ENCODE assay signal across 31 cellular contexts in the genomic region with DNA sequence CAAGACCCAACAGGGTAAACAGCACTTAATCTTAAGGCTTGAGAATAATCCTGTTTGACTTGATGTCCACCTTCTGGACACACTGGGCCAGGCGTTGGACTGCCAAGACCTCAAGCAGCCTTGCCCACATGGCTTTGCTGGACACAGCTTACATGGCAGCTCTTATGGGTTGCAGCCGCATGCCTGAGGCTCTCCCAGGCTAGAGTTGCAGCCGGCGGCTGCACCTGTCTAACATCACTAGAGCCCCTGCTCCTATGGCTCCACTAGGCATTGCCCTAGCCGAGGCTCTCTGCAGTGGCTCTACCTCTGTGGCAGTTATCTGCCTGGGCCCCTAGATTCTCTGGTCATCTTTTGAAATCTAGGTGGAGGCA.
"Had no signal": no experiment of that assay in that cellular context is flagged by ENCODE, and none has a peak within 500 bp of the region (broad histone marks: within the 10 kb centered on the region; RNA-seq: fewer than 3 reads in every experiment).

No MANE protein-coding gene starts in this region.

- ATAC-seq: activated CD4-positive, alpha-beta T cell treated with anti-CD3 and anti-CD28 coated beads for 36 hours; activated CD8-positive, alpha-beta T cell treated with anti-CD3 and anti-CD28 coated beads, Interleukin-2, amount 10 ng/mL, durations not matched to agents 7 days and 5 days had no signal

- H3K36me3 ChIP-seq: brain microvascular endothelial cell, MG63 had no signal

- DNase-seq: activated CD4-positive, alpha-beta T cell treated with anti-CD3 and anti-CD28 coated beads for 36 hours; activated CD4-positive, alpha-beta T cell treated with anti-CD3 and anti-CD28 coated beads, Interleukin-2, amount 10 ng/mL, durations not matched to agents 7 days and 5 days; activated CD4-positive, alpha-beta T cell treated with anti-CD3 and anti-CD28 coated beads, Interleukin-2, amount 50 U/mL, for 48 hours; activated CD8-positive, alpha-beta T cell treated with anti-CD3 and anti-CD28 coated beads, Interleukin-2, amount 10 ng/mL, durations not matched to agents 7 days and 5 days; activated naive CD4-positive, alpha-beta T cell; activated naive CD4-positive, alpha-beta T cell treated with anti-CD3 and anti-CD28 coated beads, Interleukin-2, amount 50 U/mL, for 16 hours; activated naive CD8-positive, alpha-beta T cell treated with anti-CD3 and anti-CD28 coated beads for 36 hours; activated T-cell treated with anti-CD3 and anti-CD28 coated beads, Interleukin-2, amount 50 U/mL, for 24 hours; amniotic stem cell; aorta; brain microvascular endothelial cell; central memory CD4-positive, alpha-beta T cell; Kasumi-1; KG1; MG63; NCI-H1048; NCI-H1105 treated with DMSO at 0.1 percent for 48 hours; NCI-H1436; NCI-H1694; NCI-H1930; NCI-H2081 treated with DMSO at 0.1 percent for 48 hours; NCI-H345; NCI-H526; NCI-H748 treated with DMSO at 0.1 percent for 48 hours; NK-92 treated with Interleukin-12 subunit alpha and Interleukin-12 subunit beta, amount 100 ng/mL, for 24 hours; PC-9; SHP77; T1000 had no signal

- H3K36me3 Mint-ChIP-seq: activated naive CD8-positive, alpha-beta T cell treated with anti-CD3 and anti-CD28 coated beads for 36 hours had no signal

- H2AFZ ChIP-seq: PC-9 had no signal

- H3K27ac Mint-ChIP-seq: activated CD4-positive, alpha-beta T cell treated with anti-CD3 and anti-CD28 coated beads for 36 hours; activated CD4-positive, alpha-beta T cell treated with anti-CD3 and anti-CD28 coated beads, Interleukin-2, amount 10 ng/mL, durations not matched to agents 7 days and 5 days; activated CD8-positive, alpha-beta T cell treated with anti-CD3 and anti-CD28 coated beads, Interleukin-2, amount 10 ng/mL, durations not matched to agents 7 days and 5 days; activated naive CD8-positive, alpha-beta T cell treated with anti-CD3 and anti-CD28 coated beads for 36 hours; activated T-cell treated with anti-CD3 and anti-CD28 coated beads, Interleukin-2, amount 50 U/mL, for 24 hours; activated T-helper 2 cell treated with anti-CD3 and anti-CD28 coated beads, Interferon-gamma antibody, Interleukin-2, Interleukin-4, amounts not matched to agents 10 μg/mL and 5 μg/mL and 100 μg/mL, durations not matched to agents 14 hours and 24 hours and 36 hours had no signal

- H3K27me3 Mint-ChIP-seq: activated CD4-positive, alpha-beta T cell treated with anti-CD3 and anti-CD28 coated beads, Interleukin-2, amount 10 ng/mL, durations not matched to agents 7 days and 5 days; activated naive CD8-positive, alpha-beta T cell treated with anti-CD3 and anti-CD28 coated beads for 36 hours; activated T-cell treated with anti-CD3 and anti-CD28 coated beads, Interleukin-2, amount 50 U/mL, for 24 hours had no signal

- H3K4me1 ChIP-seq: SJCRH30 had no signal

- H3K27ac ChIP-seq: brain microvascular endothelial cell, PC-9, SJCRH30, SK-N-MC had no signal

- H3K9me3 Mint-ChIP-seq: activated CD4-positive, alpha-beta T cell treated with anti-CD3 and anti-CD28 coated beads, Interleukin-2, amount 10 ng/mL, durations not matched to agents 7 days and 5 days; activated T-cell treated with anti-CD3 and anti-CD28 coated beads, Interleukin-2, amount 50 U/mL, for 24 hours had no signal

- H3K4me1 Mint-ChIP-seq: activated CD4-positive, alpha-beta T cell treated with anti-CD3 and anti-CD28 coated beads, Interleukin-2, amount 10 ng/mL, durations not matched to agents 7 days and 5 days had no signal

- H3K4me3 ChIP-seq: MG63, PC-9, SJCRH30, SK-N-MC had no signal

- H3K4me2 ChIP-seq: PC-9 had no signal

- H3K27me3 ChIP-seq: brain microvascular endothelial cell, MG63, SJCRH30 had no signal

- H3K9me3 ChIP-seq: SJCRH30 had no signal

- H3K4me3 Mint-ChIP-seq: activated CD4-positive, alpha-beta T cell treated with anti-CD3 and anti-CD28 coated beads for 36 hours; activated CD4-positive, alpha-beta T cell treated with anti-CD3 and anti-CD28 coated beads, Interleukin-2, amount 10 ng/mL, durations not matched to agents 7 days and 5 days; activated CD8-positive, alpha-beta T cell treated with anti-CD3 and anti-CD28 coated beads, Interleukin-2, amount 10 ng/mL, durations not matched to agents 7 days and 5 days; activated naive CD8-positive, alpha-beta T cell treated with anti-CD3 and anti-CD28 coated beads for 36 hours; activated T-cell treated with anti-CD3 and anti-CD28 coated beads, Interleukin-2, amount 50 U/mL, for 24 hours had no signal
